Comparison of ENCODE assay signal across 16 cellular contexts in the genomic region with DNA sequence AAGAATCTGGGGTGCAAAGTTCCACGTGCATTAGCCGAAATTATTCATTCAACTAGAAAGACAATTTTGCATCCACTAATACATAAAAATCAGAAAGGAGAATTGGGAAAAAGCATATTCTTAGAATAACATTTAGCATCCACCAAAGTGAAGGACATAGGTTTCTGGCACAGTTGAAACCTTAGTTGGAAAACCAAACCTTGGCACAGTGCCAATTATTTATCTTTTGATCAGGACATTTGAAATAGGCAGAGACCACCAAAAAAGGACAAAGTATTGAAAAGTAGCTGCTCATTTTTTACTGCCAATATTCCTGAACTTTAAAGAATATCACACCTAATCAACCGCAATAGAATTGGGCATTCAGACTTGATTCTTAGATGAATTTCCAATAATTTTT. TPM values are rescaled to one million over a fixed set of nuclear protein-coding genes. Genes with fewer than 3 reads are reported as not detected.
A peak's percentile ranks its signal among the peaks of the same experiment; 100 is the strongest.
DNase-seq lines count a peak whose midpoint lies in the region; ATAC-seq, FAIRE-seq and TF ChIP-seq lines count a peak whose summit lies in the region.
"Had no signal": no experiment of that assay in that cellular context is flagged by ENCODE, and none has a peak within 500 bp of the region (broad histone marks: within the 10 kb centered on the region; RNA-seq: fewer than 3 reads in every experiment).

No MANE protein-coding gene starts in this region.

- H3K9ac ChIP-seq in SK-N-SH (no peak overlapping the region), endothelial cell of umbilical vein (replicated peaks; ENCODE audit: extremely low read depth, insufficient read depth, low read length) (no peak overlapping the region)

- no peak for TF ChIP-seq EP300 in SK-N-SH (IDR thresholded peaks at IDR 0.05; ENCODE audit: borderline replicate concordance in 1 of 2, low read depth in 1 of 2, low read length in 1 of 2)

- dilution Hi-C loops in endothelial cell of umbilical vein (cut with MboI; ENCODE audit: extremely low pct_ligation_motif_present, low sequenced_read_pairs): no loop called here

- no peaks in the 10 kb centered on the region for H3K9me1 ChIP-seq in endothelial cell of umbilical vein (replicated peaks; ENCODE audit: control insufficient read depth, extremely low read depth, insufficient read depth, low read length)

- H3K4me1 ChIP-seq in SK-N-SH (ENCODE audit: control insufficient read depth in 1 of 2, insufficient read depth in 2 of 2, low read depth in 1 of 2, low read length in 1 of 2) (no peaks in the 10 kb centered on the region; a peak in 1 of 4 replicates), HEK293 (ENCODE audit: control insufficient read depth, insufficient read depth, low read length) (no peaks in the 10 kb centered on the region), Panc1 (ENCODE audit: control insufficient read depth, insufficient read depth, low read length) (no peaks in the 10 kb centered on the region), endothelial cell of umbilical vein (ENCODE audit: control insufficient read depth, extremely low read depth, insufficient read depth, low read length) (no peaks in the 10 kb centered on the region)

- FAIRE-seq in endothelial cell of umbilical vein (lab: Jason Lieb, UNC): no peak
- FAIRE-seq: A204.1, HTR-8/SVneo had no signal

- no peak for DNase-seq in SK-N-SH
- no peak for DNase-seq in Panc1 (ENCODE audit: low read depth, low spot score)
- no peak for DNase-seq in endothelial cell of umbilical vein (ENCODE audit: low read depth, low spot score)
- DNase-seq in foreskin fibroblast: no peak
- no peak for DNase-seq in germinal center (ENCODE audit: low spot score)
- DNase-seq: C1 segment of cervical spinal cord; Calu3; CD4-positive, alpha-beta T cell; DMS153; GF-D8; HCEC 1CT; KBM-7 had no signal

- H3F3A ChIP-seq in SK-N-SH (replicated peaks; ENCODE audit: insufficient read depth): no peaks in the 10 kb centered on the region

- no peaks in the 10 kb centered on the region for H4K20me1 ChIP-seq in SK-N-SH (ENCODE audit: insufficient read depth)
- no peaks in the 10 kb centered on the region for H4K20me1 ChIP-seq in endothelial cell of umbilical vein (replicated peaks; ENCODE audit: control insufficient read depth, extremely low read depth, insufficient read depth, low read length)

- H3K4me3 ChIP-seq in SK-N-SH (ENCODE audit: low read depth in 2 of 2, low read length in 1 of 2): no peak overlapping the region
- no peak overlapping the region for H3K4me3 ChIP-seq in HEK293 (ENCODE audit: low read depth, low read length)
- H3K4me3 ChIP-seq in Panc1 (ENCODE audit: low read depth in 2 of 2, low read length in 2 of 2): no peak overlapping the region
- H3K4me3 ChIP-seq in endothelial cell of umbilical vein (replicated peaks in 1 of 3; ENCODE audit: insufficient read depth in 1 of 3, low read depth in 1 of 3, low read length in 3 of 3): no peak overlapping the region
- H3K4me3 ChIP-seq in foreskin fibroblast (ENCODE audit: low read depth in 1 of 2, low read length in 2 of 2): no peak overlapping the region

- H3K4me2 ChIP-seq in SK-N-SH (no peak overlapping the region), endothelial cell of umbilical vein (ENCODE audit: insufficient read depth, low read length) (no peak overlapping the region)

- WGBS in SK-N-SH (ENCODE audit: low lambda C conversion rate): 95% methylated on average over 3 of the region's 3 CpGs

- no peak for TF ChIP-seq POLR2A in endothelial cell of umbilical vein (IDR thresholded peaks at IDR 0.05; ENCODE audit: low read depth, low read length)

- H3K27me3 ChIP-seq in SK-N-SH (ENCODE audit: insufficient read depth): no peaks in the 10 kb centered on the region
- H3K27me3 ChIP-seq in Panc1 (ENCODE audit: control insufficient read depth, insufficient read depth, low read length): no peaks in the 10 kb centered on the region
- H3K27me3 ChIP-seq in endothelial cell of umbilical vein (ENCODE audit: control insufficient read depth in 2 of 2, insufficient read depth in 2 of 2, low read length in 2 of 2): no peaks in the 10 kb centered on the region

- POLR2A ChIA-PET in SK-N-SH (lab: Yijun Ruan, JAX): no interaction called here
- POLR2A ChIA-PET in HEK293 (lab: Yijun Ruan, JAX): no interaction called here
- POLR2A ChIA-PET in Panc1 (lab: Charles Lee): no interaction called here
- POLR2A ChIA-PET in endothelial cell of umbilical vein (lab: Charles Lee): no interaction called here

- H3K9me3 ChIP-seq in SK-N-SH: no peaks in the 10 kb centered on the region
- no peaks in the 10 kb centered on the region for H3K9me3 ChIP-seq in HEK293 (ENCODE audit: control insufficient read depth, insufficient read depth, low read depth, low read length)
- no peaks in the 10 kb centered on the region for H3K9me3 ChIP-seq in Panc1 (ENCODE audit: control insufficient read depth, insufficient read depth, low read depth, low read length)
- H3K9me3 ChIP-seq in endothelial cell of umbilical vein (replicated peaks; ENCODE audit: control insufficient read depth, insufficient read depth, low read length): no peaks in the 10 kb centered on the region

- H3K27ac ChIP-seq in SK-N-SH (ENCODE audit: low read depth in 2 of 2, low read length in 1 of 2) (no peak overlapping the region), HEK293 (ENCODE audit: extremely low read depth, low read depth, low read length) (no peak overlapping the region), Panc1 (ENCODE audit: low read length) (no peak overlapping the region), endothelial cell of umbilical vein (ENCODE audit: insufficient read depth, low read depth, low read length) (no peak overlapping the region)

- H3K36me3 ChIP-seq in SK-N-SH (replicated peaks in 1 of 2; ENCODE audit: control insufficient read depth in 1 of 2, insufficient read depth in 2 of 2, low read length in 1 of 2): peaks cover 23 to 35% of the 10 kb centered on the region in 2 experiments
- H3K36me3 ChIP-seq in HEK293 (ENCODE audit: control insufficient read depth in 2 of 2, insufficient read depth in 1 of 2, low read length in 2 of 2): peaks cover 0 to 16% of the 10 kb centered on the region in 2 experiments; a peak in 1 of 3 replicates
- peaks cover 2% of the 10 kb centered on the region for H3K36me3 ChIP-seq in Panc1 (ENCODE audit: control insufficient read depth, insufficient read depth, low read length)
- H3K36me3 ChIP-seq in endothelial cell of umbilical vein (ENCODE audit: control insufficient read depth in 2 of 2, extremely low read depth in 1 of 2, insufficient read depth in 2 of 2, low read length in 2 of 2): peaks cover 17 to 21% of the 10 kb centered on the region in 2 experiments

- in situ Hi-C loops in Panc1 (cut with HindIII; ENCODE audit: low pct_unique_long_range_greater_than_20kb, low sequenced_read_pairs): no loop called here

- intact Hi-C loops in Panc1 (cut with micrococcal nuclease; ENCODE audit: unreplicated experiment) (no loop called here), endothelial cell of umbilical vein (cut with micrococcal nuclease) (no loop called here)

- BruUV-seq in Panc1 (replicated peaks; lab: Mats Ljungman, UMichigan): TSS peak; percentile 28
- BruUV-seq in endothelial cell of umbilical vein (replicated peaks; lab: Mats Ljungman, UMichigan): no TSS peak

- H2AFZ ChIP-seq in SK-N-SH (ENCODE audit: low read depth) (no peak overlapping the region), endothelial cell of umbilical vein (ENCODE audit: low read depth, low read length) (no peak overlapping the region)

- no peaks in the 10 kb centered on the region for H3K79me2 ChIP-seq in SK-N-SH (ENCODE audit: insufficient read depth)
- no peaks in the 10 kb centered on the region for H3K79me2 ChIP-seq in endothelial cell of umbilical vein (ENCODE audit: control insufficient read depth, insufficient read depth, low read length)

- CTCF ChIA-PET in SK-N-SH (lab: Yijun Ruan, JAX): interaction anchor here (1.2 to 1.8 kb wide), 2 partner anchors 9 to 11 kb away, joined by 3 to 8 read pairs; no protein-coding TSS in a partner anchor
- CTCF ChIA-PET in HEK293 (lab: Yijun Ruan, JAX): interaction anchor here (0.6 kb wide), 1 partner anchor 24 kb away, joined by 4 read pairs; no protein-coding TSS in a partner anchor
- CTCF ChIA-PET in Panc1 (lab: Charles Lee): no interaction called here
- CTCF ChIA-PET in endothelial cell of umbilical vein (lab: Charles Lee): no interaction called here

- H3K9me2 ChIP-seq in SK-N-SH: no peaks in the 10 kb centered on the region

- no peak for ATAC-seq in SK-N-SH treated with all-trans-retinoic acid at 6 μM for 48 hours
- ATAC-seq in Panc1: no peak

- TF ChIP-seq CTCF in SK-N-SH (IDR thresholded peaks at IDR 0.05) (no peak), HEK293 (tag by site-specific recombination; IDR thresholded peaks at IDR 0.05) (no peak), Panc1 (IDR thresholded peaks at IDR 0.05) (no peak), endothelial cell of umbilical vein (IDR thresholded peaks at IDR 0.05; ENCODE audit: extremely low read depth in 1 of 2, insufficient read depth in 1 of 2, low read depth in 1 of 2, low read length in 2 of 2) (no peak), foreskin fibroblast (IDR thresholded peaks at IDR 0.05; ENCODE audit: low read depth, low read length) (no peak)

- no peak for TF ChIP-seq RAD21 in SK-N-SH (IDR thresholded peaks at IDR 0.05; ENCODE audit: low read length)

TF ChIP-seq in SK-N-SH, 30 proteins besides CTCF, POLR2A, EP300 and RAD21:
- TF ChIP-seq YY1 (IDR thresholded peaks at IDR 0.05; ENCODE audit: low read depth) (no peak), NFIC (IDR thresholded peaks at IDR 0.05; ENCODE audit: borderline replicate concordance) (peak; percentile 78)

TF ChIP-seq in HEK293, 187 proteins besides CTCF, POLR2A, EP300 and RAD21 (continues in another document):
- TF ChIP-seq ZNF239 (tag by site-specific recombination; IDR thresholded peaks at IDR 0.05): no peak
- TF ChIP-seq ZNF510 (tag by site-specific recombination; IDR thresholded peaks at IDR 0.05; ENCODE audit: insufficient replicate concordance): peak; percentile 21

TF ChIP-seq in endothelial cell of umbilical vein, 7 proteins besides CTCF, POLR2A, EP300 and RAD21:
- no peak for TF ChIP-seq EZH2 (IDR thresholded peaks at IDR 0.05; ENCODE audit: borderline replicate concordance, low read depth, low read length, severe bottlenecking)
- TF ChIP-seq GATA2 (IDR thresholded peaks at IDR 0.05; ENCODE audit: insufficient read depth, insufficient read length, low read depth, low read length): peak; percentile 23
TF ChIP-seq in endothelial cell of umbilical vein: peak in this region for 1.

RNA-seq across cellular contexts. Expression of gene NFU1, which starts 25.5 kb away (rescaled TPM):
- 22.2 and 23.5 TPM in 2 replicates for polyA plus RNA-seq in SK-N-SH (2012; rRNA removed)
- polyA plus RNA-seq in SK-N-SH (2012; cell fraction: cytosol; rRNA removed): 29.1 and 44.8 TPM in 2 replicates
- polyA plus RNA-seq in SK-N-SH (2012; cell fraction: nucleus; rRNA removed): 7.0 and 8.9 TPM in 2 replicates
- 42.9 TPM for total RNA-seq in Panc1 (2021; ENCODE audit: unreplicated experiment)
- polyA plus RNA-seq in Panc1 (2012; ENCODE audit: insufficient read length): 25.5 TPM
- 47.9 and 49.7 TPM in 2 replicates for total RNA-seq in endothelial cell of umbilical vein
- 18.2 and 19.6 TPM in 2 replicates for polyA plus RNA-seq in endothelial cell of umbilical vein
- 35.6 and 39.7 TPM in 2 replicates for polyA plus RNA-seq in endothelial cell of umbilical vein (2011; cell fraction: cytosol; rRNA removed)
- 18.4 and 22.0 TPM in 2 replicates for polyA plus RNA-seq in endothelial cell of umbilical vein (2011; cell fraction: nucleus; rRNA removed)
- polyA plus RNA-seq in endothelial cell of umbilical vein (2012): 55.6 and 76.1 TPM in 2 replicates
- 5.2 and 6.5 TPM in 2 replicates for polyA minus RNA-seq in endothelial cell of umbilical vein
- 6.5 TPM for polyA minus RNA-seq in endothelial cell of umbilical vein (2011; cell fraction: cytosol; rRNA and poly(A)+ RNA removed)
- polyA minus RNA-seq in endothelial cell of umbilical vein (2011; cell fraction: nucleus; rRNA and poly(A)+ RNA removed): 4.0 and 6.3 TPM in 2 replicates

Comparison
In these comparisons a context has a peak if more than half of its experiments do, and no peak if none do; other contexts are left out.
1. CTCF ChIA-PET loops: an anchor here in SK-N-SH (1.2 to 1.8 kb wide) and HEK293 (0.6 kb wide); none called in Panc1 and endothelial cell of umbilical vein.